Comparison of ENCODE assay signal across 8 cellular contexts in the genomic region with DNA sequence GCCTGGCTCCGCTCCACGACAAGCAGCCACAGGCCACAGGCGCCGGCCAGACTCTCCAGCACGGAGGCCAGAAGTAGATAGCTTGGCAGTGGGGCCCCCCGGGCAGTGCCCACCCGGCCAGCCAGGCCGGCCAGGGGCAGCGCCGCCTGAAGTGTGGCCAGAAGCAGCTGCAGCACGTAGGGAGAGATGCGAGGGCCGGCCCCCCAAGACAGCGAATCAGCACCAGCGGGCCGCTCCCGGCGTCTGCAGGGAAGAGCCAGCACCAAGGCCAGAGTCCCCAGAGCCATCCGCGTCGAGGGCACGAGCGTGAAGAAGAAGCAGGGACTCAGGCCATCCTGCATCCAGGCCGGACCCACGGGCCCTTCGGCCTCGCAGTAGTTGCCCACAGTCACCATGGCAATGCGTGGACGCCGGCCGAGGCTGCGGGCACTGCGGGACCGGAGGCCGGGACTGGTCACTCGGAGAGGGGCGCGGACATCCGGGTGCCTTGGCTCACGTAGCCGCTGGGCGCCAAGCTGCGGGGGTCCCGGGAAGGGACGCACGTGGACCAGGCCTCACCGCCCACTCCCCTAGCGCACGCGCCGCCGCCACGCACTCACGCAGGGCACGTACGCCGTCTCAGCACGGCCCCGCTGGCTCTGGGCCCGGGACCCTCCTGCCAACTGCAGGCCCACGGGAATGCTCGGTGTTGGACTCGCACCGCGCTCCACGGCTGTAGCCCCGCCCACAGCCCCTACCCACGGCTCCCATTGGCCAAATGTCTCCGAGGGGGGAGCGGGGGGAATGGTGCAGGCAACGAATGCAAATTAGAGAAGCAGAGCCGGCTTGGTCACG. TPM values are rescaled to one million over a fixed set of nuclear protein-coding genes. Genes with fewer than 3 reads are reported as not detected.
DNase-seq lines count a peak whose midpoint lies in the region; ATAC-seq and TF ChIP-seq lines count a peak whose summit lies in the region.

ABCB6 (minus strand) TSS at position 680 of the 834 bp plus-strand sequence; CDS start at position 395, 285 bp downstream.

- H3K9me3 Mint-ChIP-seq in Caco-2 (ENCODE audit: unreplicated experiment) (no peaks in the 10 kb centered on the region), neural crest cell (no peaks in the 10 kb centered on the region)

- H3K4me1 Mint-ChIP-seq in Caco-2 (ENCODE audit: low read depth, unreplicated experiment) (no peaks in the 10 kb centered on the region), neural crest cell (peaks cover 19% of the 10 kb centered on the region)

- no peaks in the 10 kb centered on the region for H3K27me3 ChIP-seq in Caco-2 (replicated peaks; ENCODE audit: control insufficient read depth, insufficient read depth, low read length)
- H3K27me3 ChIP-seq in HUES64 (ENCODE audit: insufficient read depth, low read length): no peaks in the 10 kb centered on the region
- no peaks in the 10 kb centered on the region for H3K27me3 ChIP-seq in stomach

- peak; percentile 97 for DNase-seq in Caco-2
- peak; percentile 91 to 97 for DNase-seq in SHP77 (lab: John Stamatoyannopoulos, UW)
- DNase-seq in activated naive CD4-positive, alpha-beta T cell (lab: John Stamatoyannopoulos, UW): peak; percentile 63 to 82 (median 70)
- DNase-seq in foreskin fibroblast: peak; percentile 93 to 97
- peak; percentile 92 for DNase-seq in neural crest cell (ENCODE audit: low read depth, low spot score)
- DNase-seq in stomach: peak; percentile 96

- intact Hi-C loops in Caco-2 (cut with micrococcal nuclease; ENCODE audit: unreplicated experiment) (loop anchor here (1.0 to 5.0 kb wide), 7 partner anchors 11 to 169 kb away; partner anchors contain the start of genes ANKZF1, ATG9A, DNAJB2 and DNPEP), stomach (cut with DNase I; ENCODE audit: low total_unique reads) (loop anchor here (5.0 kb wide), 1 partner anchor 46 kb away; the partner anchor contains the start of gene SLC23A3)

- H3K27ac Mint-ChIP-seq in Caco-2 (ENCODE audit: unreplicated experiment) (peak within 1 kb of the TSS; percentile 95), neural crest cell (ENCODE audit: unreplicated experiment) (peak within 1 kb of the TSS; percentile 97)

- no peaks in the 10 kb centered on the region for H3K27me3 Mint-ChIP-seq in Caco-2 (ENCODE audit: insufficient read depth, unreplicated experiment)
- no peaks in the 10 kb centered on the region for H3K27me3 Mint-ChIP-seq in neural crest cell (ENCODE audit: low read depth)

- H3K9ac ChIP-seq in HUES64 (ENCODE audit: low read depth, low read length): peak within 1 kb of the TSS; percentile 88

- H3K4me3 Mint-ChIP-seq in Caco-2 (ENCODE audit: unreplicated experiment) (peak within 1 kb of the TSS; percentile 96), neural crest cell (peak within 1 kb of the TSS; percentile 97)

- TF ChIP-seq EP300 in stomach (IDR thresholded peaks at IDR 0.05): no peak

- CTCF ChIA-PET in Caco-2 (lab: Charles Lee): interaction anchor here (0.6 to 2.5 kb wide), 11 partner anchors 31 to 217 kb away, joined by 3 to 18 read pairs (median 3); partner anchors contain the start of gene DNAJB2

- H3K4me1 ChIP-seq in Caco-2 (peaks cover 18% of the 10 kb centered on the region), HUES64 (ENCODE audit: insufficient read depth, low read length) (peaks cover 7% of the 10 kb centered on the region), stomach (peaks cover 25 to 49% (median 39%) of the 10 kb centered on the region in 4 donors)

- TF ChIP-seq POLR2A in stomach (IDR thresholded peaks at IDR 0.05): peak in 2 of 4 donors; percentile 22 to 47

- H3K36me3 Mint-ChIP-seq in Caco-2 (ENCODE audit: insufficient read depth, unreplicated experiment) (peaks cover 35% of the 10 kb centered on the region), neural crest cell (ENCODE audit: low read depth) (peaks cover 4% of the 10 kb centered on the region)

- TSS peak; percentile 9 for BruUV-seq in Caco-2 (replicated peaks; lab: Mats Ljungman, UMichigan)

- H3K4me3 ChIP-seq in Caco-2 (ENCODE audit: low read depth, low read length) (peak within 1 kb of the TSS; percentile 89), HUES64 (ENCODE audit: low read length) (peak within 1 kb of the TSS; percentile 63), foreskin fibroblast (ENCODE audit: low read depth in 1 of 2, low read length in 2 of 2) (peak within 1 kb of the TSS; percentile 55 to 63), stomach (peak within 1 kb of the TSS; percentile 50 to 69 (median 60))

- peak; percentile 73 for ATAC-seq in GM21381 (IDR thresholded peaks at IDR 0.05; ENCODE audit: unreplicated experiment)

- WGBS in HUES64: 1% methylated on average over 73 of the region's 73 CpGs
- WGBS in stomach, 5 donors: 0 to 2% (median 0%) methylated on average over 20 to 73 of the region's 73 CpGs

- peaks cover 3% of the 10 kb centered on the region; the same call in 1 of the 2 replicates for H3K36me3 ChIP-seq in Caco-2 (ENCODE audit: control insufficient read depth, insufficient read depth, low read length)
- peaks cover 52% of the 10 kb centered on the region for H3K36me3 ChIP-seq in HUES64 (ENCODE audit: insufficient read depth, low read length)
- peaks cover 60 to 71% (median 65%) of the 10 kb centered on the region in 4 donors for H3K36me3 ChIP-seq in stomach

- TF ChIP-seq CTCF in Caco-2 (IDR thresholded peaks at IDR 0.05; ENCODE audit: insufficient read depth in 1 of 2, low read depth in 1 of 2, low read length in 1 of 2, severe bottlenecking in 1 of 2, unreplicated experiment in 1 of 2): no peak
- no peak for TF ChIP-seq CTCF in foreskin fibroblast (IDR thresholded peaks at IDR 0.05; ENCODE audit: low read depth, low read length)
- TF ChIP-seq CTCF in neural crest cell (conservative IDR thresholded peaks at IDR 0.05): no peak
- TF ChIP-seq CTCF in stomach (IDR thresholded peaks at IDR 0.05): no peak

- H3K27ac ChIP-seq in HUES64 (ENCODE audit: low read depth, low read length) (peak within 1 kb of the TSS; percentile 71), stomach (peak within 1 kb of the TSS; percentile 81 to 95 (median 94))

- POLR2A ChIA-PET in Caco-2 (lab: Charles Lee): interaction anchor here (0.6 to 3.0 kb wide), 12 partner anchors 11 to 216 kb away, joined by 3 to 27 read pairs (median 6); partner anchors contain the start of genes ANKZF1, ATG9A, CNPPD1 and DNPEP

- H3K9me3 ChIP-seq in Caco-2: no peaks in the 10 kb centered on the region
- no peaks in the 10 kb centered on the region for H3K9me3 ChIP-seq in HUES64 (ENCODE audit: insufficient read depth, low read depth, low read length)
- H3K9me3 ChIP-seq in stomach: no peaks in the 10 kb centered on the region

RNA-seq across cellular contexts. Expression of gene ABCB6, which starts in this region (rescaled TPM):
- total RNA-seq in Caco-2 (2022) (66.0 and 68.6 TPM in 2 replicates), neural crest cell (35.9 and 39.1 TPM in 2 replicates), stomach (10 to 100 TPM in 4 of 5 donors, 1 to 10 TPM in 1; 8.2 to 41.5 (median 29.5) TPM)
- 16.3 TPM for polyA plus RNA-seq in HUES64 (2013, experiment 1 of 2)
- polyA plus RNA-seq in HUES64 (2013, experiment 2 of 2): 20.2 TPM
- polyA plus RNA-seq in stomach: 10 to 100 TPM in 2 of 3 donors, 1 to 10 TPM in 1; 8.4 to 47.8 (median 14.5) TPM

Comparison
In these comparisons a context has a peak if more than half of its experiments do, and no peak if none do; other contexts are left out.
1. Peak in every context shown above with its lines: DNase-seq, ATAC-seq, H3K4me3 ChIP-seq and H3K27ac ChIP-seq.